8 cellular contexts compared by ENCODE assay signal in the genomic region with DNA sequence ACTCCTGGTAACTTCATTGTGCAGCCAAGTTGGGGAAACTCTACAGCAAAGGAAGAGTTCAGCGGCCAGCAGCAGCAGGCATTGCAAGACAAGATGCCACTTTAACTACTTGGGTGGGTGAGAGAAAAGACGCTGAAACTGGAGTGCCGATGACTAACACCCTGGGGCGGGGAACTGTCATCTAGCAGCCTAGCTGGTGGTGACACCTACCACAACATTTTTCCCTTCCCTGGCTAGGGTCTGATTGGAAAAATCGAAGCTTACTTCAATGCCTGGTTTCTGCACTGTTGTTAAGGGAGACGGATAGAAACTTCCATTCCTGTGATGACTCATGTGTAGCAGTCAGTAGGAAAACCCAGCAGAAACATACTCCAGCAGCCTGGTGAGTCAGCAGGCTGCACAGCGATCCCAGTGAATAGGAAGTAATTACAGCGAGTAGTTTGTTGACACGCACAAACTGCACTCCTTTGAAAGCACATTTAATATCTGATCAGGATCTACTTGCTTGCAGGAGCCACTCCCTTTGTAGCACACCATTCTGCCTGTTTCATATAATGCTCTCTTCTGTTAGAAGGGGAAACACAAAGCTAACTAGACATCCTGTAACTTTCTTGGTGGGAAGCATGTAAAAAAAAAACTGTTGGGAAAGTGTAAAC.
A peak's percentile ranks its signal among the peaks of the same experiment; 100 is the strongest.
DNase-seq lines count a peak whose midpoint lies in the region; ATAC-seq and TF ChIP-seq lines count a peak whose summit lies in the region.

No MANE protein-coding gene starts in this region.

- H3K9me3 Mint-ChIP-seq in activated T-cell treated with anti-CD3 and anti-CD28 coated beads, Interleukin-2, amount 50 U/mL, for 24 hours, result no peaks in the 10 kb centered on the region

- peaks cover 19% of the 10 kb centered on the region for H3K27me3 Mint-ChIP-seq in activated T-cell treated with anti-CD3 and anti-CD28 coated beads, Interleukin-2, amount 50 U/mL, for 24 hours

- peak overlapping the region; percentile 89 for H3K27ac Mint-ChIP-seq in activated T-cell treated with anti-CD3 and anti-CD28 coated beads, Interleukin-2, amount 50 U/mL, for 24 hours

- CTCF ChIA-PET in PC-3 (lab: Charles Lee), result interaction anchor here (0.6 kb wide), 1 partner anchor 683 kb away, joined by 3 read pairs; no protein-coding TSS in a partner anchor

- BruUV-seq in PC-3 (replicated peaks; lab: Mats Ljungman, UMichigan), result no TSS peak

- peaks cover 19% of the 10 kb centered on the region; the same call in 1 of the 2 replicates for H3K4me1 ChIP-seq in HUES64 (ENCODE audit: insufficient read depth, low read length)
- H3K4me1 ChIP-seq in PC-3 (ENCODE audit: insufficient read depth, low read length), result 0 out of 2 replicates have a peak, but pooled peaks cover 9% of the 10 kb centered on the region
- H3K4me1 ChIP-seq in esophagus muscularis mucosa, result peaks cover 15 to 32% (median 31%) of the 10 kb centered on the region in 4 donors
- H3K4me1 ChIP-seq in mucosa of stomach (ENCODE audit: control insufficient read depth, insufficient read depth, low read length), result peaks cover 22% of the 10 kb centered on the region

- H3K27me3 ChIP-seq in HUES64 (ENCODE audit: insufficient read depth, low read length) (peaks cover 64% of the 10 kb centered on the region), PC-3 (ENCODE audit: low read length) (no peaks in the 10 kb centered on the region), esophagus muscularis mucosa (no peaks in the 10 kb centered on the region), mucosa of stomach (ENCODE audit: control insufficient read depth, insufficient read depth, low read length) (no peaks in the 10 kb centered on the region)

- no peaks in the 10 kb centered on the region for H3K9me2 ChIP-seq in PC-3 (replicated peaks; ENCODE audit: low read length)

- H3K4me3 ChIP-seq in HUES64 (ENCODE audit: low read length) (peak overlapping the region; percentile 89), PC-3 (ENCODE audit: low read length) (peak overlapping the region; percentile 70), esophagus muscularis mucosa (peak overlapping the region; percentile 79 to 94 (median 86)), mucosa of stomach (ENCODE audit: low read length) (peak overlapping the region; percentile 87)

- no peaks in the 10 kb centered on the region for H3K36me3 Mint-ChIP-seq in activated T-cell treated with anti-CD3 and anti-CD28 coated beads, Interleukin-2, amount 50 U/mL, for 24 hours (ENCODE audit: low read depth)

- TF ChIP-seq POLR2A in esophagus muscularis mucosa (IDR thresholded peaks at IDR 0.05; ENCODE audit: low read depth), result no peak

- H3K36me3 ChIP-seq in HUES64 (ENCODE audit: insufficient read depth, low read length) (no peaks in the 10 kb centered on the region), PC-3 (ENCODE audit: low read depth, low read length) (no peaks in the 10 kb centered on the region), esophagus muscularis mucosa (no peaks in the 10 kb centered on the region), mucosa of stomach (ENCODE audit: control insufficient read depth, insufficient read depth, low read length) (no peaks in the 10 kb centered on the region)

- peak overlapping the region; percentile 82 for H3K4me3 Mint-ChIP-seq in activated T-cell treated with anti-CD3 and anti-CD28 coated beads, Interleukin-2, amount 50 U/mL, for 24 hours

- no peaks in the 10 kb centered on the region for H3K79me2 ChIP-seq in PC-3 (ENCODE audit: low read length)

- H3K9ac ChIP-seq in HUES64 (ENCODE audit: low read depth, low read length) (no peak overlapping the region), PC-3 (ENCODE audit: low read length) (peak overlapping the region; percentile 23), mucosa of stomach (ENCODE audit: low read length) (peak overlapping the region; percentile 98)

- H3K9me3 ChIP-seq in HUES64 (ENCODE audit: insufficient read depth, low read depth, low read length) (no peaks in the 10 kb centered on the region), PC-3 (ENCODE audit: low read length) (no peaks in the 10 kb centered on the region), esophagus muscularis mucosa (no peaks in the 10 kb centered on the region), mucosa of stomach (ENCODE audit: control insufficient read depth, low read length) (no peaks in the 10 kb centered on the region)

- TF ChIP-seq EP300 in esophagus muscularis mucosa (IDR thresholded peaks at IDR 0.05), result no peak

- no peak for TF ChIP-seq CTCF in PC-3 (conservative IDR thresholded peaks at IDR 0.05; ENCODE audit: low read depth, low read length)
- TF ChIP-seq CTCF in esophagus muscularis mucosa (IDR thresholded peaks at IDR 0.05), result no peak

- ATAC-seq in GM18498 (IDR thresholded peaks at IDR 0.05; ENCODE audit: unreplicated experiment), result peak; percentile 42
- peak; percentile 83 for ATAC-seq in PC-3
- no peak for ATAC-seq in GM19023 (IDR thresholded peaks at IDR 0.05; ENCODE audit: unreplicated experiment)

- 2% methylated on average over 9 of the region's 9 CpGs for WGBS in HUES64
- WGBS in esophagus muscularis mucosa, result 0% methylated on average over 8 of the region's 9 CpGs

- H3K4me2 ChIP-seq in PC-3 (ENCODE audit: low read length), result peak overlapping the region; percentile 89

- intact Hi-C loops in PC-3 (cut with micrococcal nuclease), result loop anchor here (2.0 to 10.0 kb wide), 2 partner anchors 50 to 114 kb away; no protein-coding TSS in a partner anchor
- intact Hi-C loops in esophagus muscularis mucosa (cut with DNase I), result no loop called here

- no peak overlapping the region for H3K27ac ChIP-seq in HUES64 (ENCODE audit: low read depth, low read length)
- peak overlapping the region; percentile 62 for H3K27ac ChIP-seq in PC-3 (ENCODE audit: low read length)
- peak overlapping the region; percentile 65 to 81 (median 75) for H3K27ac ChIP-seq in esophagus muscularis mucosa (replicated peaks in 1 of 4)

- H4K20me1 ChIP-seq in PC-3 (ENCODE audit: low read length), result no peaks in the 10 kb centered on the region

- peak; percentile 76 for DNase-seq in PC-3
- peak; percentile 76 for DNase-seq in activated T-cell treated with anti-CD3 and anti-CD28 coated beads, Interleukin-2, amount 50 U/mL, for 24 hours
- no peak for DNase-seq in esophagus muscularis mucosa (ENCODE audit: extremely low spot score)
- peak; percentile 52 to 60 for DNase-seq in stimulated activated CD8-positive, alpha-beta memory T cell treated with anti-CD3 and anti-CD28 coated beads, Interleukin-2, amount 100 ng/mL, for 48 hours (ENCODE audit: low read depth in 2 of 2)

- no peaks in the 10 kb centered on the region for H3F3A ChIP-seq in PC-3 (ENCODE audit: low read length, unreplicated experiment)

- peak overlapping the region; percentile 72; the same call in 1 of the 2 replicates for H2AFZ ChIP-seq in PC-3 (ENCODE audit: low read length)

- POLR2A ChIA-PET in PC-3 (lab: Charles Lee; ENCODE audit: unreplicated experiment), result interaction anchor here (0.6 to 0.8 kb wide), 2 partner anchors 17 to 448 kb away, joined by 3 to 5 read pairs; no protein-coding TSS in a partner anchor

- peaks cover 36% of the 10 kb centered on the region for H3K4me1 Mint-ChIP-seq in activated T-cell treated with anti-CD3 and anti-CD28 coated beads, Interleukin-2, amount 50 U/mL, for 24 hours (ENCODE audit: low read depth)
